1 cellular context compared by ENCODE assay signal in genomic region chr16:50136399-50136798, GRCh38.
TF ChIP-seq lines count a peak whose summit lies in the region.

No MANE protein-coding gene starts in this region.

TF ChIP-seq in Ishikawa, 13 proteins besides CTCF, POLR2A, EP300 and RAD21 (continued from another document):
- TF ChIP-seq REST (IDR thresholded peaks at IDR 0.05; ENCODE audit: low read depth): no peak
